ENCODE assay signal across 28 cellular contexts in genomic region chr9:2846115-2846514, GRCh38.
"Had no signal": no experiment of that assay in that cellular context is flagged by ENCODE, and none has a peak within 500 bp of the region (broad histone marks: within the 10 kb centered on the region; RNA-seq: fewer than 3 reads in every experiment).

No MANE protein-coding gene starts in this region.

- H3K27me3 Mint-ChIP-seq: effector memory CD8-positive, alpha-beta T cell had no signal

- H3K27ac ChIP-seq: colonic mucosa, epithelial cell of prostate, esophagus squamous epithelium, gastrocnemius medialis, heart right ventricle, left lung, lower lobe of right lung had no signal

- H3K36me3 Mint-ChIP-seq: mesothelial cell of epicardium, naive B cell had no signal

- H3K4me3 Mint-ChIP-seq: dendritic cell treated with granulocyte-macrophage colony-stimulating factor and Interleukin-4, amounts not matched to agents 40 ng/mL and 50 ng/mL, for 4 days; effector memory CD8-positive, alpha-beta T cell; endodermal cell; mesothelial cell of epicardium had no signal

- ATAC-seq: effector memory CD8-positive, alpha-beta T cell; esophagus mucosa; gastrocnemius medialis; heart right ventricle; left cardiac atrium; left lung; left ventricle myocardium superior; lower lobe of right lung; mucosa of descending colon had no signal

- DNase-seq: colonic mucosa; cortex of kidney; effector CD8-positive, alpha-beta T cell; effector memory CD8-positive, alpha-beta T cell; endodermal cell; erythroblast; esophagus squamous epithelium; foreskin fibroblast; foreskin melanocyte; gastrocnemius medialis; glutamatergic neuron; head of caudate nucleus; heart right ventricle; hippocampal formation; left cardiac atrium; left lung; left ventricle myocardium superior; lower lobe of right lung; mesenchymal stem cell; mucosa of descending colon; naive B cell had no signal

- FAIRE-seq: endometrium, islet of Langerhans, keratinocyte had no signal

- H3K36me3 ChIP-seq: colonic mucosa, esophagus squamous epithelium, gastrocnemius medialis, heart right ventricle, left lung, lower lobe of right lung had no signal

- H3K27ac Mint-ChIP-seq: dendritic cell treated with granulocyte-macrophage colony-stimulating factor and Interleukin-4, amounts not matched to agents 40 ng/mL and 50 ng/mL, for 4 days; effector memory CD8-positive, alpha-beta T cell; endodermal cell; mesothelial cell of epicardium had no signal

- H3K4me3 ChIP-seq: colonic mucosa, esophagus squamous epithelium, left lung, lower lobe of right lung, mucosa of descending colon had no signal

- H3K27me3 ChIP-seq: colonic mucosa, esophagus squamous epithelium, gastrocnemius medialis, heart right ventricle, left lung had no signal

- H3K9me3 Mint-ChIP-seq: dendritic cell treated with granulocyte-macrophage colony-stimulating factor and Interleukin-4, amounts not matched to agents 40 ng/mL and 50 ng/mL, for 4 days; endodermal cell; mesothelial cell of epicardium; naive B cell had no signal

- H3K9me3 ChIP-seq: colonic mucosa, esophagus squamous epithelium, gastrocnemius medialis, heart right ventricle, left lung, lower lobe of right lung, mucosa of descending colon had no signal
